ENCODE assay signal across 7 cellular contexts in genomic region chr19:17999685-18000479, GRCh38. TPM values are rescaled to one million over a fixed set of nuclear protein-coding genes. Genes with fewer than 3 reads are reported as not detected.
DNase-seq lines count a peak whose midpoint lies in the region; ATAC-seq and TF ChIP-seq lines count a peak whose summit lies in the region.

No MANE protein-coding gene starts in this region.

- peak overlapping the region; percentile 80 for H2AK5ac ChIP-seq in IMR-90 (ENCODE audit: low read depth, low read length)

- no peak for TF ChIP-seq RAD21 in IMR-90 (IDR thresholded peaks at IDR 0.05; ENCODE audit: low read length)

- peak overlapping the region; percentile 78 for H2AK9ac ChIP-seq in IMR-90 (replicated peaks; ENCODE audit: low read depth, low read length, poor library complexity)

- H3K27ac ChIP-seq in IMR-90 (ENCODE audit: insufficient read depth, low read length) (no peak overlapping the region; the same call in 1 of the 2 replicates), WERI-Rb-1 (peak overlapping the region; percentile 77), right cardiac atrium (ENCODE audit: low read length) (peak overlapping the region; percentile 65), subcutaneous abdominal adipose tissue (ENCODE audit: low read depth, low read length) (peak overlapping the region; percentile 82)

- H3K79me1 ChIP-seq in IMR-90 (ENCODE audit: low read depth in 1 of 2, low read length in 2 of 2): peaks cover 9 to 10% of the 10 kb centered on the region in 2 experiments; a peak in 2 of 4 replicates

- peak overlapping the region; percentile 46 for H2AFZ ChIP-seq in IMR-90 (replicated peaks; ENCODE audit: low read length, poor library complexity)

- no peak for TF ChIP-seq CTCF in IMR-90 (conservative IDR thresholded peaks at IDR 0.05; ENCODE audit: low read depth, low read length)
- no peak for TF ChIP-seq CTCF in WERI-Rb-1 (IDR thresholded peaks at IDR 0.05; ENCODE audit: low read depth, low read length)

- H3K56ac ChIP-seq in IMR-90 (ENCODE audit: extremely low read depth, insufficient read depth, low read length): no peak overlapping the region

- peak overlapping the region; percentile 67 for H3K4ac ChIP-seq in IMR-90 (ENCODE audit: low read depth, low read length)

- peak overlapping the region; percentile 91 to 92; a peak in 3 of 4 replicates for H4K8ac ChIP-seq in IMR-90 (ENCODE audit: low read depth in 2 of 2, low read length in 2 of 2)

- H3K9ac ChIP-seq in IMR-90 (ENCODE audit: low read depth, low read length) (no peak overlapping the region), subcutaneous abdominal adipose tissue (ENCODE audit: low read length in 5 of 5) (no peak overlapping the region)

- in situ Hi-C loops in IMR-90 (cut with MboI; ENCODE audit: low sequenced_read_pairs): no loop called here

- H3K4me3 ChIP-seq in IMR-90 (ENCODE audit: insufficient read depth, low read depth, low read length) (no peak overlapping the region), WERI-Rb-1 (ENCODE audit: low read depth, low read length) (no peak overlapping the region; the same call in 1 of the 2 replicates), right cardiac atrium (ENCODE audit: low read length) (no peak overlapping the region), subcutaneous abdominal adipose tissue (ENCODE audit: low read depth in 1 of 5, low read length in 5 of 5) (peak overlapping the region in 2 of 5 donors; percentile 17 to 42)

- 92% methylated on average over 5 of the region's 21 CpGs; no CpG with 5 or more reads in 1 of the 2 experiments for WGBS in IMR-90 (ENCODE audit: extremely low coverage in 2 of 2, insufficient read length in 1 of 2), 2 experiments
- 88% methylated on average over 21 of the region's 21 CpGs for WGBS in right cardiac atrium

- DNase-seq in IMR-90: no peak
- no peak for DNase-seq in WERI-Rb-1
- no peak for DNase-seq in right cardiac atrium
- DNase-seq in iPS-NIHi11 (ENCODE audit: low spot score): no peak
- no peak for DNase-seq in midbrain (lab: John Stamatoyannopoulos, UW)
- DNase-seq in cerebellum (ENCODE audit: low spot score): no peak

- BruUV-seq in IMR-90 (replicated peaks; lab: Mats Ljungman, UMichigan): no TSS peak

- H3K4me2 ChIP-seq in IMR-90 (ENCODE audit: low read depth, low read length): no peak overlapping the region

- CTCF ChIA-PET in IMR-90 (lab: Yijun Ruan, JAX): interaction anchor here (0.6 kb wide), 1 partner anchor 279 kb away, joined by 3 read pairs; no protein-coding TSS in a partner anchor

- no peak overlapping the region for H3K18ac ChIP-seq in IMR-90 (ENCODE audit: low read depth, low read length)

- no peak overlapping the region; the same call in 1 of the 2 replicates for H4K91ac ChIP-seq in IMR-90 (ENCODE audit: insufficient read depth, low read depth, low read length)

- H3K4me1 ChIP-seq in IMR-90 (ENCODE audit: control insufficient read depth, insufficient read depth, low read length) (no peaks in the 10 kb centered on the region), right cardiac atrium (ENCODE audit: control insufficient read depth, insufficient read depth, low read length) (no peaks in the 10 kb centered on the region), subcutaneous abdominal adipose tissue (ENCODE audit: control insufficient read depth in 5 of 5, insufficient read depth in 5 of 5, low read length in 5 of 5) (peaks cover 0 to 29% (median 17%) of the 10 kb centered on the region in 5 donors)

- no peak overlapping the region for H2BK20ac ChIP-seq in IMR-90 (ENCODE audit: low read depth, low read length)

- POLR2A ChIA-PET in IMR-90 (lab: Charles Lee; ENCODE audit: unreplicated experiment): no interaction called here

- 0 out of 2 replicates have a peak overlapping the region, but pooled peaks have one; percentile 48 for H4K5ac ChIP-seq in IMR-90 (ENCODE audit: low read depth, low read length)

- dilution Hi-C loops in IMR-90 (cut with HindIII; ENCODE audit: low sequenced_read_pairs, unreplicated experiment): no loop called here

- no peaks in the 10 kb centered on the region for H3K9me3 ChIP-seq in IMR-90 (ENCODE audit: control insufficient read depth, insufficient read depth, low read length)
- no peaks in the 10 kb centered on the region for H3K9me3 ChIP-seq in WERI-Rb-1 (ENCODE audit: severe bottlenecking)
- H3K9me3 ChIP-seq in right cardiac atrium (ENCODE audit: control insufficient read depth, low read length): no peaks in the 10 kb centered on the region
- H3K9me3 ChIP-seq in subcutaneous abdominal adipose tissue (ENCODE audit: control insufficient read depth in 5 of 5, low read length in 5 of 5): no peaks in the 10 kb centered on the region

- H4K20me1 ChIP-seq in IMR-90 (ENCODE audit: insufficient read depth, low read length): no peaks in the 10 kb centered on the region

- no peak overlapping the region for H3K14ac ChIP-seq in IMR-90 (replicated peaks; ENCODE audit: low read depth, low read length)

- H2BK5ac ChIP-seq in IMR-90 (ENCODE audit: low read depth, low read length, poor library complexity, severe bottlenecking): no peak overlapping the region

- H3K23ac ChIP-seq in IMR-90 (ENCODE audit: low read depth, low read length): no peak overlapping the region

- no peaks in the 10 kb centered on the region; the same call in 1 of the 2 replicates for H3K27me3 ChIP-seq in IMR-90 (ENCODE audit: control insufficient read depth, insufficient read depth, low read length)
- H3K27me3 ChIP-seq in WERI-Rb-1 (ENCODE audit: insufficient read depth, low read depth, severe bottlenecking): no peaks in the 10 kb centered on the region
- no peaks in the 10 kb centered on the region for H3K27me3 ChIP-seq in right cardiac atrium (ENCODE audit: control insufficient read depth, insufficient read depth)
- peaks cover 0 to 2% (median 0%) of the 10 kb centered on the region in 5 donors for H3K27me3 ChIP-seq in subcutaneous abdominal adipose tissue (ENCODE audit: control insufficient read depth in 5 of 5, insufficient read depth in 4 of 5, low read length in 5 of 5)

- no peak overlapping the region for H2BK15ac ChIP-seq in IMR-90 (ENCODE audit: low read depth, low read length)

- no peaks in the 10 kb centered on the region; the same call in 1 of the 2 replicates for H3K9me1 ChIP-seq in IMR-90 (ENCODE audit: insufficient read depth, low read length)

- ATAC-seq in IMR-90 (ENCODE audit: low read depth) (no peak), right cardiac atrium (no peak)

- H3K36me3 ChIP-seq in IMR-90 (ENCODE audit: control insufficient read depth, insufficient read depth, low read length) (no peaks in the 10 kb centered on the region), WERI-Rb-1 (peaks cover 43% of the 10 kb centered on the region), subcutaneous abdominal adipose tissue (ENCODE audit: control insufficient read depth in 5 of 5, insufficient read depth in 5 of 5, low read length in 5 of 5) (no peaks in the 10 kb centered on the region)

- no peak for TF ChIP-seq POLR2A in IMR-90 (IDR thresholded peaks at IDR 0.05; ENCODE audit: low read depth, low read length)

- H2BK120ac ChIP-seq in IMR-90 (ENCODE audit: low read depth, low read length): 0 out of 2 replicates have a peak overlapping the region, but pooled peaks have one; percentile 46

- intact Hi-C loops in IMR-90 (cut with micrococcal nuclease): loop anchor here (5.0 to 10.0 kb wide), 2 partner anchors 143 to 155 kb away; partner anchors contain the start of genes PIK3R2 and RPL18A
- intact Hi-C loops in right cardiac atrium (cut with DNase I): loop anchor here (5.0 to 10.0 kb wide), 4 partner anchors 58 to 143 kb away; partner anchors contain the start of gene RPL18A (in 2 of the 4)

TF ChIP-seq in IMR-90, 13 proteins besides CTCF, POLR2A, EP300 and RAD21 (continues in another document):
- TF ChIP-seq RCOR1 (IDR thresholded peaks at IDR 0.05; ENCODE audit: insufficient replicate concordance, low read length) (no peak), FOS (IDR thresholded peaks at IDR 0.05; ENCODE audit: low read depth, low read length) (no peak), NFE2L2 (IDR thresholded peaks at IDR 0.05; ENCODE audit: low read depth, low read length) (no peak), MXI1 (IDR thresholded peaks at IDR 0.05; ENCODE audit: borderline replicate concordance, low read depth, low read length) (no peak), CHD1 (IDR thresholded peaks at IDR 0.05; ENCODE audit: low read depth, low read length) (no peak), MAZ (IDR thresholded peaks at IDR 0.05; ENCODE audit: borderline replicate concordance, low read depth, low read length) (no peak), ELK1 (IDR thresholded peaks at IDR 0.05; ENCODE audit: borderline replicate concordance, low read depth, low read length) (no peak), BHLHE40 (IDR thresholded peaks at IDR 0.05; ENCODE audit: low read depth, low read length) (no peak), MAFK (IDR thresholded peaks at IDR 0.05; ENCODE audit: low read depth, low read length) (no peak), CEBPB (IDR thresholded peaks at IDR 0.05; ENCODE audit: low read depth, low read length) (no peak)

RNA-seq across cellular contexts. Expression of gene ARRDC2, which starts 8.1 kb away (rescaled TPM):
- 1.4 and 1.9 TPM in 2 replicates for total RNA-seq in IMR-90 (2012; rRNA removed)
- 4.5 and 4.9 TPM in 2 replicates for polyA plus RNA-seq in IMR-90 (2012; rRNA removed)
- polyA plus RNA-seq in IMR-90 (2012; cell fraction: cytosol; rRNA removed): 1.7 and 6.3 TPM in 2 replicates
- polyA plus RNA-seq in IMR-90 (2012; cell fraction: nucleus; rRNA removed; ENCODE audit: low replicate concordance): 11.8 and 32.4 TPM in 2 replicates
- 10 to 100 TPM; 14.2 to 20.5 (median 18.0) TPM for total RNA-seq in right cardiac atrium
- polyA plus RNA-seq in right cardiac atrium: 24.7 TPM
- total RNA-seq in cerebellum: 5.6 TPM

RNA-seq across cellular contexts. Expression of gene KCNN1, which starts 33.0 kb away (rescaled TPM):
- under 0.01 TPM in 1 of 2 replicates, not detected in the other for total RNA-seq in IMR-90 (2012; rRNA removed)
- 0.09 and 0.36 TPM in 2 replicates for polyA plus RNA-seq in IMR-90 (2012; rRNA removed)
- 0.02 and 0.40 TPM in 2 replicates for polyA plus RNA-seq in IMR-90 (2012; cell fraction: cytosol; rRNA removed)
- 0.10 and 0.17 TPM in 2 replicates for polyA plus RNA-seq in IMR-90 (2012; cell fraction: nucleus; rRNA removed; ENCODE audit: low replicate concordance)
- total RNA-seq in right cardiac atrium: 1 to 10 TPM in 3 of 4 donors, under 1 TPM in 1; 0.84 to 1.9 (median 1.4) TPM
- 3.0 TPM for polyA plus RNA-seq in right cardiac atrium
- total RNA-seq in cerebellum: 10.9 TPM
